Comparison of ENCODE assay signal across 33 cellular contexts in genomic region chrX:54271661-54272060, GRCh38.
"Had no signal": no experiment of that assay in that cellular context is flagged by ENCODE, and none has a peak within 500 bp of the region (broad histone marks: within the 10 kb centered on the region; RNA-seq: fewer than 3 reads in every experiment).

No MANE protein-coding gene starts in this region.

- FAIRE-seq: endometrium, endothelial cell of umbilical vein had no signal

- H3K4me1 ChIP-seq: adrenal gland, breast epithelium, colonic mucosa, esophagus squamous epithelium, gastroesophageal sphincter, heart right ventricle had no signal

- H3K27ac ChIP-seq: adrenal gland, breast epithelium, cardiac muscle cell, colonic mucosa, epithelial cell of prostate, esophagus squamous epithelium, gastroesophageal sphincter, heart right ventricle, hepatocyte, WERI-Rb-1 had no signal

- H3K9me3 ChIP-seq: adrenal gland, breast epithelium, colonic mucosa, esophagus squamous epithelium, gastroesophageal sphincter, heart right ventricle had no signal

- DNase-seq: activated CD4-positive, alpha-beta memory T cell treated with anti-CD3 and anti-CD28 coated beads for 36 hours; activated CD4-positive, alpha-beta T cell treated with anti-CD3 and anti-CD28 coated beads for 36 hours; activated CD4-positive, alpha-beta T cell treated with anti-CD3 and anti-CD28 coated beads, Interleukin-2, amount 10 ng/mL, durations not matched to agents 24 days and 14 days; activated CD4-positive, CD25-positive, alpha-beta regulatory T cell; activated CD4-positive, CD25-positive, alpha-beta regulatory T cell treated with anti-CD3 and anti-CD28 coated beads, Interleukin-2, amount 50 U/mL, for 72 hours; activated CD8-positive, alpha-beta memory T cell treated with anti-CD3 and anti-CD28 coated beads, Interleukin-2, amount 10 ng/mL, durations not matched to agents 7 days and 5 days; activated CD8-positive, alpha-beta memory T cell treated with anti-CD3 and anti-CD28 coated beads, Interleukin-2, amount 50 U/mL, for 4 hours; activated CD8-positive, alpha-beta T cell treated with anti-CD3 and anti-CD28 coated beads, Interleukin-2, amount 10 ng/mL, durations not matched to agents 7 days and 5 days; activated effector memory CD4-positive, alpha-beta T cell treated with anti-CD3 and anti-CD28 coated beads, Interleukin-2, amount 50 U/mL, for 16 hours; activated naive CD4-positive, alpha-beta T cell treated with anti-CD3 and anti-CD28 coated beads for 36 hours; activated naive CD8-positive, alpha-beta T cell treated with anti-CD3 and anti-CD28 coated beads for 36 hours; activated naive CD8-positive, alpha-beta T cell treated with anti-CD3 and anti-CD28 coated beads, Interleukin-2, amount 50 U/mL, for 24 hours; activated T-cell treated with anti-CD3 and anti-CD28 coated beads, Interleukin-2, amount 50 U/mL, for 1 hour; activated T-cell treated with anti-CD3 and anti-CD28 coated beads, Interleukin-2, amount 50 U/mL, for 48 hours; adrenal gland; amygdala; aorta; central memory CD4-positive, alpha-beta T cell; cerebellar nuclear complex; colonic mucosa; effector CD8-positive, alpha-beta T cell; esophagus squamous epithelium; foreskin melanocyte; heart right ventricle; T1000; WERI-Rb-1 had no signal

- H3K79me2 ChIP-seq: hepatocyte had no signal

- H3K4me2 ChIP-seq: hepatocyte had no signal

- ATAC-seq: activated CD4-positive, alpha-beta T cell treated with anti-CD3 and anti-CD28 coated beads for 36 hours; activated CD8-positive, alpha-beta memory T cell treated with anti-CD3 and anti-CD28 coated beads, Interleukin-2, amount 10 ng/mL, durations not matched to agents 7 days and 5 days; activated CD8-positive, alpha-beta T cell treated with anti-CD3 and anti-CD28 coated beads, Interleukin-2, amount 10 ng/mL, durations not matched to agents 7 days and 5 days; activated naive CD8-positive, alpha-beta T cell treated with anti-CD3 and anti-CD28 coated beads, Interleukin-2, amount 50 U/mL, for 24 hours; gastroesophageal sphincter; heart right ventricle had no signal

- H3K36me3 ChIP-seq: adrenal gland, breast epithelium, cardiac muscle cell, colonic mucosa, esophagus squamous epithelium, gastroesophageal sphincter, heart right ventricle, WERI-Rb-1 had no signal

- H2AFZ ChIP-seq: hepatocyte had no signal

- H3K27me3 ChIP-seq: adrenal gland, cardiac muscle cell, colonic mucosa, esophagus squamous epithelium, gastroesophageal sphincter, hepatocyte had no signal

- H3K4me3 ChIP-seq: adrenal gland, breast epithelium, cardiac muscle cell, colonic mucosa, esophagus squamous epithelium, gastroesophageal sphincter, heart right ventricle, hepatocyte had no signal
